Comparison of ENCODE assay signal across 10 cellular contexts in genomic region chr1:66270122-66270812, GRCh38.
DNase-seq lines count a peak whose midpoint lies in the region; TF ChIP-seq lines count a peak whose summit lies in the region.
"Had no signal": no experiment of that assay in that cellular context is flagged by ENCODE, and none has a peak within 500 bp of the region (broad histone marks: within the 10 kb centered on the region; RNA-seq: fewer than 3 reads in every experiment).

No MANE protein-coding gene starts in this region.

- H3K36me3 ChIP-seq in parathyroid adenoma (ENCODE audit: control insufficient read depth, insufficient read depth, low read length), result no peaks in the 10 kb centered on the region

- no peaks in the 10 kb centered on the region for H3K79me2 ChIP-seq in parathyroid adenoma

- DNase-seq in AG10803 (ENCODE audit: low read depth) (peak; percentile 82), SHP77 treated with DMSO at 0.1 percent for 48 hours (lab: John Stamatoyannopoulos, UW) (peak; percentile 29), fibroblast of the aortic adventitia (ENCODE audit: low read depth) (peak; percentile 89), NCI-H1092 (lab: John Stamatoyannopoulos, UW) (no peak), GM13977 (ENCODE audit: low spot score) (no peak), HPDE6-E6E7 (ENCODE audit: extremely low spot score) (no peak), DMS153 (lab: John Stamatoyannopoulos, UW) (no peak)
- DNase-seq: activated gamma-delta T cell treated with Interleukin-2 at 50 U/mL for 16 hours; effector CD8-positive, alpha-beta T cell had no signal

- H3K4me3 ChIP-seq in AG10803 (ENCODE audit: low read length) (no peak overlapping the region), fibroblast of the aortic adventitia (ENCODE audit: low read depth, low read length) (no peak overlapping the region), parathyroid adenoma (ENCODE audit: low read depth, low read length) (no peak overlapping the region)

- peak overlapping the region; percentile 19 for H3K27ac ChIP-seq in parathyroid adenoma

- no peak overlapping the region for H2AFZ ChIP-seq in parathyroid adenoma

- in situ Hi-C loops in GM13977 (cut with MboI; ENCODE audit: low pct_unique_long_range_greater_than_20kb, low sequenced_read_pairs, unreplicated experiment), result no loop called here

- no peak overlapping the region for H3K4me2 ChIP-seq in parathyroid adenoma (ENCODE audit: low read length)

- no peak overlapping the region for H3K9ac ChIP-seq in parathyroid adenoma

- no peaks in the 10 kb centered on the region for H3K9me3 ChIP-seq in parathyroid adenoma (ENCODE audit: control insufficient read depth, low read length)

- TF ChIP-seq CTCF in AG10803 (conservative IDR thresholded peaks at IDR 0.05; ENCODE audit: low read length) (no peak), fibroblast of the aortic adventitia (IDR thresholded peaks at IDR 0.05; ENCODE audit: insufficient read depth, low read length) (no peak), parathyroid adenoma (IDR thresholded peaks at IDR 0.05) (no peak), GM13977 (IDR thresholded peaks at IDR 0.05; ENCODE audit: extremely low read depth, insufficient read depth, missing control alignments) (no peak)

- H3K4me1 ChIP-seq in parathyroid adenoma, result no peaks in the 10 kb centered on the region

- H3K27me3 ChIP-seq in parathyroid adenoma (ENCODE audit: control insufficient read depth, insufficient read depth, low read length), result no peaks in the 10 kb centered on the region

Comparison
In these comparisons a context has a peak if more than half of its experiments do, and no peak if none do; other contexts are left out.
1. DNase-seq: peak in AG10803 (single experiment), SHP77 treated with DMSO at 0.1 percent for 48 hours (single experiment) and fibroblast of the aortic adventitia (single experiment); none in NCI-H1092 (single experiment), GM13977 (single experiment), HPDE6-E6E7 (single experiment) and DMS153 (single experiment).